Comparison of ENCODE assay signal across 8 cellular contexts in genomic region chr3:152836269-152836668, GRCh38. TPM values are rescaled to one million over a fixed set of nuclear protein-coding genes. Genes with fewer than 3 reads are reported as not detected.
DNase-seq lines count a peak whose midpoint lies in the region; ATAC-seq and TF ChIP-seq lines count a peak whose summit lies in the region.

No MANE protein-coding gene starts in this region.

- H4K91ac ChIP-seq in H9 (ENCODE audit: insufficient read length, low read depth, low read length): no peak overlapping the region

- no peak overlapping the region for H2AFZ ChIP-seq in H9 (ENCODE audit: low read length)
- peak overlapping the region; percentile 98 for H2AFZ ChIP-seq in smooth muscle cell (ENCODE audit: low read depth)

- peaks cover 32 to 36% of the 10 kb centered on the region in 2 experiments for H3K4me1 Mint-ChIP-seq in H9
- H3K4me1 Mint-ChIP-seq in activated T-helper 1 cell treated with anti-CD3 and anti-CD28 coated beads, Interleukin-12 subunit alpha, Interleukin-12 subunit beta, Interleukin-2, Interleukin-4 antibody, amounts not matched to agents 30 ng/mL and 10 ng/mL and 1 ng/mL, durations not matched to agents 14 hours and 24 hours and 36 hours (ENCODE audit: low read depth): peaks cover 15% of the 10 kb centered on the region

- no peaks in the 10 kb centered on the region for H4K20me1 ChIP-seq in H9 (ENCODE audit: control insufficient read depth, insufficient read depth, insufficient read length)
- H4K20me1 ChIP-seq in smooth muscle cell (ENCODE audit: low read depth): no peaks in the 10 kb centered on the region

- H3K79me2 ChIP-seq in H9 (ENCODE audit: insufficient read depth, low read length) (peaks cover 28% of the 10 kb centered on the region; the same call in 1 of the 2 replicates), smooth muscle cell (ENCODE audit: low read depth) (peaks cover 57% of the 10 kb centered on the region)

- peaks cover 22% of the 10 kb centered on the region for H3K27me3 Mint-ChIP-seq in H9 (ENCODE audit: low read depth)
- H3K27me3 Mint-ChIP-seq in activated T-helper 1 cell treated with anti-CD3 and anti-CD28 coated beads, Interleukin-12 subunit alpha, Interleukin-12 subunit beta, Interleukin-2, Interleukin-4 antibody, amounts not matched to agents 30 ng/mL and 10 ng/mL and 1 ng/mL, durations not matched to agents 14 hours and 24 hours and 36 hours (ENCODE audit: insufficient read depth): peaks cover 45% of the 10 kb centered on the region

- no peak overlapping the region for H2AK5ac ChIP-seq in H9 (ENCODE audit: insufficient read length, low read length)

- no peak overlapping the region for H3K56ac ChIP-seq in H9 (ENCODE audit: insufficient read length, low read depth, low read length)

- no peak overlapping the region for H4K8ac ChIP-seq in H9 (replicated peaks; ENCODE audit: insufficient read length, low read depth, low read length)

- H3K9ac ChIP-seq in H9 (ENCODE audit: extremely low read depth, insufficient read length, low read length): peak overlapping the region; percentile 32
- peak overlapping the region; percentile 6 for H3K9ac ChIP-seq in smooth muscle cell (ENCODE audit: low read depth)

- no peak overlapping the region for H3K27ac ChIP-seq in H9 (ENCODE audit: insufficient read length, low read depth, low read length)
- no peak overlapping the region for H3K27ac ChIP-seq in smooth muscle cell (ENCODE audit: low read depth)

- H3K9me3 Mint-ChIP-seq in H9: 0 out of 5 replicates have a peak, but pooled peaks cover 0 to 2% of the 10 kb centered on the region in 2 experiments
- H3K9me3 Mint-ChIP-seq in activated T-helper 1 cell treated with anti-CD3 and anti-CD28 coated beads, Interleukin-12 subunit alpha, Interleukin-12 subunit beta, Interleukin-2, Interleukin-4 antibody, amounts not matched to agents 30 ng/mL and 10 ng/mL and 1 ng/mL, durations not matched to agents 14 hours and 24 hours and 36 hours: no peaks in the 10 kb centered on the region

- TF ChIP-seq CTCF in H9 (conservative IDR thresholded peaks at IDR 0.05): no peak
- no peak for TF ChIP-seq CTCF in smooth muscle cell (IDR thresholded peaks at IDR 0.05; ENCODE audit: borderline replicate concordance, insufficient read depth, poor library complexity, severe bottlenecking)

- intact Hi-C loops in activated T-helper 1 cell treated with anti-CD3 and anti-CD28 coated beads, Interleukin-12 subunit alpha, Interleukin-12 subunit beta, Interleukin-2, Interleukin-4 antibody, amounts not matched to agents 30 ng/mL and 10 ng/mL and 1 ng/mL, durations not matched to agents 14 hours and 24 hours and 36 hours (cut with micrococcal nuclease): no loop called here

- H2BK5ac ChIP-seq in H9 (ENCODE audit: insufficient read length, low read length): no peak overlapping the region

- H3K4me1 ChIP-seq in H9 (ENCODE audit: insufficient read depth, low read length) (0 out of 2 replicates have a peak, but pooled peaks cover 2% of the 10 kb centered on the region), smooth muscle cell (ENCODE audit: low read depth) (peaks cover 4% of the 10 kb centered on the region)

- H3K4me2 ChIP-seq in H9 (ENCODE audit: insufficient read depth, insufficient read length, low read length) (peak overlapping the region; percentile 84), smooth muscle cell (peak overlapping the region; percentile 96)

- no peak overlapping the region for H4K5ac ChIP-seq in H9 (ENCODE audit: insufficient read length, low read depth, low read length)

- no peak for ATAC-seq in GM19395 (IDR thresholded peaks at IDR 0.05; ENCODE audit: unreplicated experiment)

- H3K9me3 ChIP-seq in H9 (ENCODE audit: control insufficient read depth, low read depth, low read length): no peaks in the 10 kb centered on the region
- H3K9me3 ChIP-seq in iPS-18c (ENCODE audit: control insufficient read depth, insufficient read depth, low read length): no peaks in the 10 kb centered on the region
- no peaks in the 10 kb centered on the region for H3K9me3 ChIP-seq in smooth muscle cell (replicated peaks; ENCODE audit: low read depth)

- H3K23me2 ChIP-seq in H9 (ENCODE audit: insufficient read length, low read depth, low read length, poor library complexity, severe bottlenecking): peaks cover 9% of the 10 kb centered on the region

- DNase-seq in H9 (peak; percentile 25), smooth muscle cell (lab: John Stamatoyannopoulos, UW; ENCODE audit: unreplicated experiment) (no peak), NCI-H774 (lab: John Stamatoyannopoulos, UW) (no peak), NCI-H1436 (lab: John Stamatoyannopoulos, UW) (no peak), OCI-M2 (lab: John Stamatoyannopoulos, UW; ENCODE audit: unreplicated experiment) (no peak)
- DNase-seq in activated T-helper 1 cell treated with anti-CD3 and anti-CD28 coated beads, Interleukin-12 subunit alpha, Interleukin-12 subunit beta, Interleukin-2, Interleukin-4 antibody, amounts not matched to agents 30 ng/mL and 10 ng/mL and 1 ng/mL, durations not matched to agents 14 hours and 24 hours and 36 hours (ENCODE audit: low spot score): no peak

- H3K23ac ChIP-seq in H9 (ENCODE audit: insufficient read length, low read depth, low read length): no peak overlapping the region

- H3K18ac ChIP-seq in H9 (ENCODE audit: insufficient read length, low read depth, low read length): no peak overlapping the region

- no peaks in the 10 kb centered on the region for H3K36me3 ChIP-seq in smooth muscle cell (ENCODE audit: low read depth)

- no peak overlapping the region for H2BK20ac ChIP-seq in H9 (ENCODE audit: low read depth, low read length, poor library complexity, severe bottlenecking)

- H3K27ac Mint-ChIP-seq in H9: no peak overlapping the region; a peak in 2 of 7 replicates
- no peak overlapping the region for H3K27ac Mint-ChIP-seq in activated T-helper 1 cell treated with anti-CD3 and anti-CD28 coated beads, Interleukin-12 subunit alpha, Interleukin-12 subunit beta, Interleukin-2, Interleukin-4 antibody, amounts not matched to agents 30 ng/mL and 10 ng/mL and 1 ng/mL, durations not matched to agents 14 hours and 24 hours and 36 hours

- H3K27me3 ChIP-seq in H9 (ENCODE audit: insufficient read depth, low read length) (no peaks in the 10 kb centered on the region), smooth muscle cell (ENCODE audit: low read depth) (no peaks in the 10 kb centered on the region)

- no peak overlapping the region for H2BK12ac ChIP-seq in H9 (ENCODE audit: insufficient read length, low read depth, low read length)

- H3T11ph ChIP-seq in H9 (ENCODE audit: low read length): no peak overlapping the region

- no peak overlapping the region for H3K14ac ChIP-seq in H9 (ENCODE audit: insufficient read depth, low read length)

- H3K4me3 ChIP-seq in iPS-18c (ENCODE audit: insufficient read depth, low read depth, low read length): peak overlapping the region; percentile 86
- H3K4me3 ChIP-seq in smooth muscle cell: peak overlapping the region; percentile 86

- no peak overlapping the region for H2BK120ac ChIP-seq in H9 (ENCODE audit: low read depth, low read length, poor library complexity, severe bottlenecking)

- no CpG with 5 or more reads among the region's 14 CpGs for WGBS in H9 (ENCODE audit: extremely low coverage, insufficient read length, low lambda C conversion rate)
- WGBS in smooth muscle cell (ENCODE audit: low lambda C conversion rate): 44% methylated on average over 14 of the region's 14 CpGs

- H3K4me3 Mint-ChIP-seq in H9: peak overlapping the region; percentile 92 to 93
- peak overlapping the region; percentile 57 for H3K4me3 Mint-ChIP-seq in activated T-helper 1 cell treated with anti-CD3 and anti-CD28 coated beads, Interleukin-12 subunit alpha, Interleukin-12 subunit beta, Interleukin-2, Interleukin-4 antibody, amounts not matched to agents 30 ng/mL and 10 ng/mL and 1 ng/mL, durations not matched to agents 14 hours and 24 hours and 36 hours

- H3K4ac ChIP-seq in H9 (ENCODE audit: low read depth, low read length): no peak overlapping the region

- H3K79me1 ChIP-seq in H9 (ENCODE audit: insufficient read depth, low read depth, low read length, poor library complexity, severe bottlenecking): no peaks in the 10 kb centered on the region

- peaks cover 0 to 25% (median 4%) of the 10 kb centered on the region in 3 experiments; a peak in 4 of 7 replicates for H3K36me3 Mint-ChIP-seq in H9 (ENCODE audit: insufficient read depth in 1 of 3, low read depth in 3 of 3)
- H3K36me3 Mint-ChIP-seq in activated T-helper 1 cell treated with anti-CD3 and anti-CD28 coated beads, Interleukin-12 subunit alpha, Interleukin-12 subunit beta, Interleukin-2, Interleukin-4 antibody, amounts not matched to agents 30 ng/mL and 10 ng/mL and 1 ng/mL, durations not matched to agents 14 hours and 24 hours and 36 hours (ENCODE audit: low read depth): no peaks in the 10 kb centered on the region

- H2BK15ac ChIP-seq in H9 (ENCODE audit: low read depth, low read length): no peak overlapping the region

- H3F3A ChIP-seq in smooth muscle cell (ENCODE audit: low read depth): no peaks in the 10 kb centered on the region

RNA-seq across cellular contexts. Expression of gene P2RY1, which starts 1.3 kb away (rescaled TPM):
- total RNA-seq in H9 (2021) (6.3 and 6.4 TPM in 2 replicates), smooth muscle cell (7.9 and 13.0 TPM in 2 replicates)
- total RNA-seq in activated T-helper 1 cell treated with anti-CD3 and anti-CD28 coated beads, Interleukin-12 subunit alpha, Interleukin-12 subunit beta, Interleukin-2, Interleukin-4 antibody, amounts not matched to agents 30 ng/mL and 10 ng/mL and 1 ng/mL, durations not matched to agents 14 hours and 24 hours and 36 hours: 0.36 and 0.49 TPM in 2 replicates
- 3.9 and 4.1 TPM in 2 replicates for polyA plus RNA-seq in smooth muscle cell
